Comparison of ENCODE assay signal across 25 cellular contexts in genomic region chr7:112225006-112225405, GRCh38. TPM values are rescaled to one million over a fixed set of nuclear protein-coding genes. Genes with fewer than 3 reads are reported as not detected.
A peak's percentile ranks its signal among the peaks of the same experiment; 100 is the strongest.
DNase-seq lines count a peak whose midpoint lies in the region; ATAC-seq, FAIRE-seq and TF ChIP-seq lines count a peak whose summit lies in the region.
"Had no signal": no experiment of that assay in that cellular context is flagged by ENCODE, and none has a peak within 500 bp of the region (broad histone marks: within the 10 kb centered on the region; RNA-seq: fewer than 3 reads in every experiment).

No MANE protein-coding gene starts in this region.

- ATAC-seq in K562 (no peak), HG02610 (IDR thresholded peaks at IDR 0.05; ENCODE audit: unreplicated experiment) (no peak)
- ATAC-seq: T-cell had no signal

- H3K79me2 ChIP-seq in K562 (ENCODE audit: control insufficient read depth, insufficient read depth, low read length): no peaks in the 10 kb centered on the region

- no peaks in the 10 kb centered on the region for H3K9me3 ChIP-seq in K562 (replicated peaks; ENCODE audit: control insufficient read depth, insufficient read depth, low read depth, low read length)
- H3K9me3 ChIP-seq in small intestine (ENCODE audit: control insufficient read depth, low read depth): no peaks in the 10 kb centered on the region

- no TSS peak for BruUV-seq in K562 (replicated peaks; lab: Mats Ljungman, UMichigan)

- no peak for TF ChIP-seq RAD21 in K562 (CRISPR knock-in tag; conservative IDR thresholded peaks at IDR 0.05 in 1 of 2, IDR thresholded peaks at IDR 0.05 in 1 of 2)

- no peak overlapping the region for H3K27ac ChIP-seq in K562 (ENCODE audit: extremely low read depth, low read depth, low read length)
- no peak overlapping the region for H3K27ac ChIP-seq in small intestine (ENCODE audit: low read depth in 1 of 2, low read length in 1 of 2)
- H3K27ac ChIP-seq: BLaER1, KMS-11, PC-9 had no signal

- H3K36me3 ChIP-seq in K562 (ENCODE audit: control insufficient read depth, insufficient read depth, low read length) (no peaks in the 10 kb centered on the region), small intestine (ENCODE audit: control insufficient read depth in 2 of 2, insufficient read depth in 2 of 2, low read length in 2 of 2) (no peaks in the 10 kb centered on the region)

- CTCF ChIA-PET in K562 (lab: Yijun Ruan, JAX; ENCODE audit: low intra/inter-chr PET ratio): no interaction called here

- POLR2A ChIA-PET in K562 (lab: Yijun Ruan, JAX): no interaction called here

- H3K27me3 ChIP-seq in K562 (ENCODE audit: control insufficient read depth in 2 of 2, insufficient read depth in 2 of 2, low read length in 2 of 2) (no peaks in the 10 kb centered on the region), small intestine (ENCODE audit: control insufficient read depth in 2 of 2, insufficient read depth in 2 of 2, low read length in 2 of 2) (no peaks in the 10 kb centered on the region)
- H3K27me3 ChIP-seq: BLaER1 had no signal

- in situ Hi-C loops in K562 (cut with MboI): no loop called here

- DNase-seq in DMS 273 (lab: John Stamatoyannopoulos, UW; ENCODE audit: unreplicated experiment) (peak; percentile 89), NCI-H446 treated with DMSO at 0.1 percent for 48 hours (lab: John Stamatoyannopoulos, UW) (peak; percentile 77), RPMI7951 (ENCODE audit: low read depth) (peak; percentile 10), K562 (ENCODE audit: extremely low read depth in 1 of 4, low spot score in 3 of 4) (peak in 1 of 4 experiments; percentile 19), small intestine (no peak), NAMALWA (ENCODE audit: low spot score) (no peak), NCI-H1694 treated with DMSO at 0.1 percent for 48 hours (lab: John Stamatoyannopoulos, UW) (no peak)
- DNase-seq: CD4-positive, CD25-positive, alpha-beta regulatory T cell; DMS79 treated with DMSO at 0.1 percent for 48 hours; GF-D8; IMR-90; NCI-H1092; NCI-H1417 treated with DMSO at 0.1 percent for 48 hours; NCI-H187; NCI-H2081 treated with DMSO at 0.1 percent for 48 hours; PC-9; Right ventricle myocardium superior; RPMI8226; T-cell had no signal

- H3K4me1 ChIP-seq in K562 (replicated peaks in 1 of 2; ENCODE audit: control insufficient read depth in 2 of 2, insufficient read depth in 2 of 2, low read length in 2 of 2) (no peaks in the 10 kb centered on the region), small intestine (ENCODE audit: control insufficient read depth in 2 of 2, insufficient read depth in 1 of 2, low read depth in 1 of 2, low read length in 1 of 2) (no peaks in the 10 kb centered on the region)
- H3K4me1 ChIP-seq: BLaER1 had no signal

- no peak for TF ChIP-seq POLR2A in K562 (conservative IDR thresholded peaks at IDR 0.05)

- no peak for TF ChIP-seq EP300 in K562 (IDR thresholded peaks at IDR 0.05; ENCODE audit: low read length)

- no peaks in the 10 kb centered on the region for H3K9me1 ChIP-seq in K562 (ENCODE audit: control insufficient read depth, insufficient read depth, low read length)

- no peaks in the 10 kb centered on the region; the same call in 1 of the 2 replicates for H4K20me1 ChIP-seq in K562 (replicated peaks; ENCODE audit: control insufficient read depth, insufficient read depth, low read length)

- no peak overlapping the region for H3K4me2 ChIP-seq in K562 (ENCODE audit: insufficient read depth, low read length)
- H3K4me2 ChIP-seq: BLaER1, KMS-11, PC-9 had no signal

- intact Hi-C loops in K562 (cut with micrococcal nuclease): no loop called here

- H3K9ac ChIP-seq in K562 (ENCODE audit: insufficient read depth in 1 of 2, low read depth in 2 of 2, low read length in 2 of 2): no peak overlapping the region
- H3K9ac ChIP-seq: BLaER1, KMS-11 had no signal

- TF ChIP-seq CTCF in K562 (IDR thresholded peaks at IDR 0.05 in 2 of 3, conservative IDR thresholded peaks at IDR 0.05 in 1 of 3; ENCODE audit: insufficient read depth in 2 of 3, low read depth in 1 of 3, low read length in 3 of 3): no peak

- FAIRE-seq in K562 (lab: Jason Lieb, UNC) (no peak), small intestine (lab: Jason Lieb, UNC) (no peak)
- FAIRE-seq: A204.1, GM12891, H1 had no signal

- H3K4me3 ChIP-seq in K562 (no peak overlapping the region), small intestine (ENCODE audit: low read depth in 1 of 2, low read length in 2 of 2) (no peak overlapping the region)
- H3K4me3 ChIP-seq: BLaER1, PC-9 had no signal

- no peak overlapping the region for H2AFZ ChIP-seq in K562 (ENCODE audit: low read depth, low read length)
- H2AFZ ChIP-seq: PC-9 had no signal

TF ChIP-seq in K562, 482 proteins besides CTCF, POLR2A, EP300 and RAD21 (continues in another document):
- TF ChIP-seq, protein P1, sequence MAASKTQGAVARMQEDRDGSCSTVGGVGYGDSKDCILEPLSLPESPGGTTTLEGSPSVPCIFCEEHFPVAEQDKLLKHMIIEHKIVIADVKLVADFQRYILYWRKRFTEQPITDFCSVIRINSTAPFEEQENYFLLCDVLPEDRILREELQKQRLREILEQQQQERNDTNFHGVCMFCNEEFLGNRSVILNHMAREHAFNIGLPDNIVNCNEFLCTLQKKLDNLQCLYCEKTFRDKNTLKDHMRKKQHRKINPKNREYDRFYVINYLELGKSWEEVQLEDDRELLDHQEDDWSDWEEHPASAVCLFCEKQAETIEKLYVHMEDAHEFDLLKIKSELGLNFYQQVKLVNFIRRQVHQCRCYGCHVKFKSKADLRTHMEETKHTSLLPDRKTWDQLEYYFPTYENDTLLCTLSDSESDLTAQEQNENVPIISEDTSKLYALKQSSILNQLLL (CRISPR knock-in tag; IDR thresholded peaks at IDR 0.05; ENCODE audit: borderline replicate concordance): peak; percentile 27; the same call in 1 of the 2 replicates
- no peak for TF ChIP-seq RB1 (IDR thresholded peaks at IDR 0.05; ENCODE audit: low read depth)

RNA-seq across cellular contexts. Expression of gene ZNF277, which starts 18.5 kb away (rescaled TPM):
- total RNA-seq in RPMI7951 (2014; rRNA removed; shearing (Covaris generic)): 25.4 and 34.5 TPM in 2 replicates
- total RNA-seq in K562 (2011; cell fraction: chromatin; rRNA removed; ENCODE audit: low replicate concordance): 7.6 and 23.6 TPM in 2 replicates
- 11.6 and 14.0 TPM in 2 replicates for total RNA-seq in K562 (2011; cell fraction: nucleolus; rRNA removed)
- 13.6 and 16.2 TPM in 2 replicates for total RNA-seq in K562 (2011; cell fraction: nucleoplasm; rRNA removed)
- total RNA-seq in K562 (2014; rRNA removed) (14.3 and 18.8 TPM in 2 replicates), K562 (2014; rRNA removed; fragmentation: Illumina TruSeq; extraction: Trizol) (33.5 and 42.0 TPM in 2 replicates), K562 (2015; rRNA removed; fragmentation: Illumina TruSeq; extraction: Trizol) (27.6 and 29.5 TPM in 2 replicates), K562 (2021) (18.5 and 20.3 TPM in 2 replicates)
- polyA plus RNA-seq in K562 (2011; rRNA removed) (25.0 and 28.7 TPM in 2 replicates), K562 (2014; fragmentation: Illumina TruSeq; extraction: Trizol) (29.4 and 29.8 TPM in 2 replicates), K562 (2014; fragmentation: Nextera tagmentation; extraction: Ambion mirVana) (10 to 100 TPM; 27.4 to 27.7 TPM), K562 (2014; rRNA removed) (19.3 and 20.7 TPM in 2 replicates), small intestine (10 to 100 TPM; 15.8 to 25.4 (median 24.4) TPM)
- 3.1 and 9.3 TPM in 2 replicates for polyA plus RNA-seq in K562 (2011; cell fraction: cytosol; rRNA removed)
- 4.4 and 7.7 TPM in 2 replicates for polyA plus RNA-seq in K562 (2011; cell fraction: nucleus; rRNA removed)
- polyA plus RNA-seq in K562 (2012): 16.5 and 55.5 TPM in 2 replicates
- polyA minus RNA-seq in K562 (2011; rRNA and poly(A)+ RNA removed): 31.5 and 38.3 TPM in 2 replicates
- 18.6 and 19.1 TPM in 2 replicates for polyA minus RNA-seq in K562 (2011; cell fraction: cytosol; rRNA and poly(A)+ RNA removed)
- polyA minus RNA-seq in K562 (2011; cell fraction: nucleus; rRNA and poly(A)+ RNA removed): 17.2 and 19.0 TPM in 2 replicates

RNA-seq across cellular contexts. Expression of gene DOCK4, which starts 18.8 kb away (rescaled TPM):
- 5.5 and 10.8 TPM in 2 replicates for total RNA-seq in RPMI7951 (2014; rRNA removed; shearing (Covaris generic))
- total RNA-seq in K562 (2011; cell fraction: chromatin; rRNA removed; ENCODE audit: low replicate concordance): 15.9 and 23.4 TPM in 2 replicates
- total RNA-seq in K562 (2011; cell fraction: nucleolus; rRNA removed): 3.8 and 8.0 TPM in 2 replicates
- 10.6 and 11.6 TPM in 2 replicates for total RNA-seq in K562 (2011; cell fraction: nucleoplasm; rRNA removed)
- total RNA-seq in K562 (2014; rRNA removed) (1.5 and 2.0 TPM in 2 replicates), K562 (2014; rRNA removed; fragmentation: Illumina TruSeq; extraction: Trizol) (2.1 and 2.3 TPM in 2 replicates), K562 (2015; rRNA removed; fragmentation: Illumina TruSeq; extraction: Trizol) (1.7 and 2.1 TPM in 2 replicates), K562 (2021) (3.8 and 4.9 TPM in 2 replicates)
- polyA plus RNA-seq in K562 (2011; rRNA removed) (3.7 and 5.7 TPM in 2 replicates), K562 (2014; fragmentation: Illumina TruSeq; extraction: Trizol) (1.8 and 2.9 TPM in 2 replicates), K562 (2014; fragmentation: Nextera tagmentation; extraction: Ambion mirVana) (under 1 TPM; 0.42 to 0.45 TPM), K562 (2014; rRNA removed) (3.3 and 3.8 TPM in 2 replicates), small intestine (1 to 10 TPM in 2 of 3 donors, not detected in 1; 1.9 to 3.8 TPM)
- 1.2 and 1.7 TPM in 2 replicates for polyA plus RNA-seq in K562 (2011; cell fraction: cytosol; rRNA removed)
- 18.4 and 29.9 TPM in 2 replicates for polyA plus RNA-seq in K562 (2011; cell fraction: nucleus; rRNA removed)
- 1.9 and 2.4 TPM in 2 replicates for polyA plus RNA-seq in K562 (2012)
- 4.3 and 6.8 TPM in 2 replicates for polyA minus RNA-seq in K562 (2011; rRNA and poly(A)+ RNA removed)
- polyA minus RNA-seq in K562 (2011; cell fraction: cytosol; rRNA and poly(A)+ RNA removed): 1.1 and 1.2 TPM in 2 replicates
- 10.6 and 13.5 TPM in 2 replicates for polyA minus RNA-seq in K562 (2011; cell fraction: nucleus; rRNA and poly(A)+ RNA removed)
- polyA plus RNA-seq: CD4-positive, CD25-positive, alpha-beta regulatory T cell had no signal

Comparison
In these comparisons a context has a peak if more than half of its experiments do, and no peak if none do; other contexts are left out.
1. DNase-seq: peak in DMS 273 (single experiment), NCI-H446 treated with DMSO at 0.1 percent for 48 hours (single experiment) and RPMI7951 (single experiment); none in small intestine (single experiment), NAMALWA (single experiment) and NCI-H1694 treated with DMSO at 0.1 percent for 48 hours (single experiment).